ENCODE assay signal across 1 cellular context in genomic region chr3:110773413-110773954, GRCh38.
TF ChIP-seq lines count a peak whose summit lies in the region.

No MANE protein-coding gene starts in this region.

TF ChIP-seq in WTC11, 78 proteins besides CTCF, POLR2A, EP300 and RAD21 (continued from another document):
- no peak for TF ChIP-seq SMAD3 (CRISPR knock-in tag; IDR thresholded peaks at IDR 0.05; ENCODE audit: borderline replicate concordance)
- no peak for TF ChIP-seq ZNF219 (CRISPR knock-in tag; IDR thresholded peaks at IDR 0.05; ENCODE audit: borderline replicate concordance)
- TF ChIP-seq E2F4 (CRISPR knock-in tag; IDR thresholded peaks at IDR 0.05; ENCODE audit: borderline replicate concordance, low read depth): no peak
- no peak for TF ChIP-seq IRF1 (CRISPR knock-in tag; IDR thresholded peaks at IDR 0.05)
- no peak for TF ChIP-seq ZNF317 (CRISPR knock-in tag; IDR thresholded peaks at IDR 0.05; ENCODE audit: borderline replicate concordance, low read depth)
- no peak for TF ChIP-seq TEAD1 (CRISPR knock-in tag; IDR thresholded peaks at IDR 0.05)
- TF ChIP-seq TEAD4 (CRISPR knock-in tag; IDR thresholded peaks at IDR 0.05): no peak
- no peak for TF ChIP-seq NFATC4 (CRISPR knock-in tag; IDR thresholded peaks at IDR 0.05)
- no peak for TF ChIP-seq JUN (CRISPR knock-in tag; IDR thresholded peaks at IDR 0.05)
TF ChIP-seq in WTC11: peak in this region for 0.
